16 cellular contexts compared by ENCODE assay signal in genomic region chr22:40428796-40429195, GRCh38. TPM values are rescaled to one million over a fixed set of nuclear protein-coding genes. Genes with fewer than 3 reads are reported as not detected.
DNase-seq lines count a peak whose midpoint lies in the region; ATAC-seq and TF ChIP-seq lines count a peak whose summit lies in the region.
"Had no signal": no experiment of that assay in that cellular context is flagged by ENCODE, and none has a peak within 500 bp of the region (broad histone marks: within the 10 kb centered on the region; RNA-seq: fewer than 3 reads in every experiment).

No MANE protein-coding gene starts in this region.

- CTCF ChIA-PET in T-cell (lab: Charles Lee), result no interaction called here

- DNase-seq in activated effector memory CD4-positive, alpha-beta T cell treated with anti-CD3 and anti-CD28 coated beads, Interleukin-2, amount 50 U/mL, for 16 hours, result peak; percentile 51
- DNase-seq in activated effector memory CD4-positive, alpha-beta T cell treated with Interleukin-2 at 50 U/mL for 16 hours, result no peak
- no peak for DNase-seq in T-cell
- DNase-seq in endothelial cell (ENCODE audit: low spot score), result no peak
- DNase-seq in stimulated activated effector memory CD8-positive, alpha-beta T cell treated with anti-CD3 and anti-CD28 coated beads, Interleukin-12 subunit alpha, Interleukin-12 subunit beta, amount 100 ng/mL, for 72 hours (ENCODE audit: low spot score in 2 of 2), result no peak
- no peak for DNase-seq in HT-29 (ENCODE audit: low spot score)
- DNase-seq: ACHN, activated gamma-delta T cell, colonic mucosa, islet precursor cell, MM.1S, NCI-H1694 treated with DMSO at 0.1 percent for 48 hours, nephron progenitor cell, SW 1271 had no signal

- POLR2A ChIA-PET in T-cell (lab: Charles Lee), result no interaction called here

- H3K27ac Mint-ChIP-seq in T-cell, result peak overlapping the region; percentile 55 to 64
- peak overlapping the region; percentile 36 for H3K27ac Mint-ChIP-seq in endothelial cell (ENCODE audit: unreplicated experiment)
- peak overlapping the region; percentile 90 for H3K27ac Mint-ChIP-seq in stimulated activated effector memory CD8-positive, alpha-beta T cell treated with anti-CD3 and anti-CD28 coated beads, Interleukin-12 subunit alpha, Interleukin-12 subunit beta, amount 100 ng/mL, for 72 hours
- H3K27ac Mint-ChIP-seq: nephron progenitor cell had no signal

- ATAC-seq in T-cell (replicated peaks in 1 of 4), result no peak
- no peak for ATAC-seq in stimulated activated effector memory CD8-positive, alpha-beta T cell treated with anti-CD3 and anti-CD28 coated beads, Interleukin-12 subunit alpha, Interleukin-12 subunit beta, amount 100 ng/mL, for 72 hours
- no peak for ATAC-seq in GM21381 (IDR thresholded peaks at IDR 0.05; ENCODE audit: unreplicated experiment)
- no peak for ATAC-seq in GM21576 (IDR thresholded peaks at IDR 0.05; ENCODE audit: unreplicated experiment)

- no peak overlapping the region for H3K4me3 Mint-ChIP-seq in T-cell
- peak overlapping the region; percentile 29 for H3K4me3 Mint-ChIP-seq in endothelial cell (ENCODE audit: unreplicated experiment)
- no peak overlapping the region for H3K4me3 Mint-ChIP-seq in stimulated activated effector memory CD8-positive, alpha-beta T cell treated with anti-CD3 and anti-CD28 coated beads, Interleukin-12 subunit alpha, Interleukin-12 subunit beta, amount 100 ng/mL, for 72 hours
- H3K4me3 Mint-ChIP-seq: nephron progenitor cell had no signal

- peaks cover 49% of the 10 kb centered on the region for H3K36me3 Mint-ChIP-seq in T-cell
- peaks cover 44% of the 10 kb centered on the region for H3K36me3 Mint-ChIP-seq in endothelial cell (ENCODE audit: low read depth, unreplicated experiment)
- peaks cover 70% of the 10 kb centered on the region for H3K36me3 Mint-ChIP-seq in stimulated activated effector memory CD8-positive, alpha-beta T cell treated with anti-CD3 and anti-CD28 coated beads, Interleukin-12 subunit alpha, Interleukin-12 subunit beta, amount 100 ng/mL, for 72 hours

- no peaks in the 10 kb centered on the region for H3K9me3 Mint-ChIP-seq in T-cell
- no peaks in the 10 kb centered on the region for H3K9me3 Mint-ChIP-seq in endothelial cell (ENCODE audit: unreplicated experiment)
- no peaks in the 10 kb centered on the region for H3K9me3 Mint-ChIP-seq in stimulated activated effector memory CD8-positive, alpha-beta T cell treated with anti-CD3 and anti-CD28 coated beads, Interleukin-12 subunit alpha, Interleukin-12 subunit beta, amount 100 ng/mL, for 72 hours
- H3K9me3 Mint-ChIP-seq: nephron progenitor cell had no signal

- H3K27me3 Mint-ChIP-seq in T-cell (no peaks in the 10 kb centered on the region), endothelial cell (ENCODE audit: unreplicated experiment) (peaks cover 15% of the 10 kb centered on the region)

- no peak for TF ChIP-seq CTCF in endothelial cell (IDR thresholded peaks at IDR 0.05; ENCODE audit: unreplicated experiment)

- H3K4me1 Mint-ChIP-seq in T-cell (peaks cover 23 to 30% (median 27%) of the 10 kb centered on the region in 3 donors), endothelial cell (ENCODE audit: unreplicated experiment) (peaks cover 23% of the 10 kb centered on the region)
- H3K4me1 Mint-ChIP-seq in stimulated activated effector memory CD8-positive, alpha-beta T cell treated with anti-CD3 and anti-CD28 coated beads, Interleukin-12 subunit alpha, Interleukin-12 subunit beta, amount 100 ng/mL, for 72 hours, result peaks cover 33% of the 10 kb centered on the region

RNA-seq across cellular contexts. Expression of gene SGSM3, which starts 58.4 kb away (rescaled TPM):
- total RNA-seq in T-cell (100 to 1,000 TPM in 3 of 5 donors, 10 to 100 TPM in 2; 89.4 to 116 (median 101) TPM), endothelial cell (ENCODE audit: unreplicated experiment) (85.9 TPM)
- 136 TPM in 2 replicates for total RNA-seq in HT-29 (2014; rRNA removed; shearing (Covaris generic))

Comparison
In these comparisons a context has a peak if more than half of its experiments do, and no peak if none do; other contexts are left out.
1. H3K27ac Mint-ChIP-seq: peak in every context shown above with its lines; median percentile 90 in stimulated activated effector memory CD8-positive, alpha-beta T cell treated with anti-CD3 and anti-CD28 coated beads, Interleukin-12 subunit alpha, Interleukin-12 subunit beta, amount 100 ng/mL, for 72 hours; 60 in T-cell; 36 in endothelial cell.